In the genomic region with DNA sequence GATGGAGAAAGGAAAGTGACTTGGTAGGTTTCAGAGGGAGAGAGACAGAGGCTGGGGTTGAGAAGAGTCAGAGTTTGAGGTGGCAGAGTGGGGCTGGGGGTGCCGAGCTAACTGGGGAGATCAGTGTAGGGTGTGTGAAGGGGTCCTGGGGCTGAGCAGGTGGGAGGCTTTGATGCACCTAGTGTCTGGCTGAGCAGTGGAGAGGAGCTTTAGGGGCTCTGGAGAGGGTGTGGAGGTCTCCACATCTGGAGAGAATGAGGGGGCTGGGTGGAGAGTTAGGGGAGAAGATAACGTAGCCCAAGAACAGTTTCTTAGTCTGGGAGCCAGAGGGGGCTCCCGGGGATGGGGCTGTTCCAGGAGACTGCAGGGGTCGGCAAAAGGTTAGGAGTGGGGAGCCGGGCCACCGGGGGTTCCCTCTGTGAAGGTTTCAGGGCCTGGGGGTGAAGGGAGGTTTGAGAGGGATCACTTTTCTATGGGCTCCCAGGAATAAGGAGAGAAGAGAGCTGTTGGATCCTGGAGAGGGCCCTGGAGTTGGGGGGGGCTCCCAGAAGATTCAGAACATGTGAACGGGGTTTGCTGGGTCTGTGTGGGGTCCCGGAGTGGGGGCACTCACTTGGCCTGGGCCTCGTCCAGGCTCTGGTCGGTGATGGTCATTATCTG, we compare ENCODE assay signal across 1 cellular context.
TF ChIP-seq lines count a peak whose summit lies in the region.

No MANE protein-coding gene starts in this region.

TF ChIP-seq in HEK293, 187 proteins besides CTCF, POLR2A, EP300 and RAD21 (continued from another document):
- TF ChIP-seq, protein P1, sequence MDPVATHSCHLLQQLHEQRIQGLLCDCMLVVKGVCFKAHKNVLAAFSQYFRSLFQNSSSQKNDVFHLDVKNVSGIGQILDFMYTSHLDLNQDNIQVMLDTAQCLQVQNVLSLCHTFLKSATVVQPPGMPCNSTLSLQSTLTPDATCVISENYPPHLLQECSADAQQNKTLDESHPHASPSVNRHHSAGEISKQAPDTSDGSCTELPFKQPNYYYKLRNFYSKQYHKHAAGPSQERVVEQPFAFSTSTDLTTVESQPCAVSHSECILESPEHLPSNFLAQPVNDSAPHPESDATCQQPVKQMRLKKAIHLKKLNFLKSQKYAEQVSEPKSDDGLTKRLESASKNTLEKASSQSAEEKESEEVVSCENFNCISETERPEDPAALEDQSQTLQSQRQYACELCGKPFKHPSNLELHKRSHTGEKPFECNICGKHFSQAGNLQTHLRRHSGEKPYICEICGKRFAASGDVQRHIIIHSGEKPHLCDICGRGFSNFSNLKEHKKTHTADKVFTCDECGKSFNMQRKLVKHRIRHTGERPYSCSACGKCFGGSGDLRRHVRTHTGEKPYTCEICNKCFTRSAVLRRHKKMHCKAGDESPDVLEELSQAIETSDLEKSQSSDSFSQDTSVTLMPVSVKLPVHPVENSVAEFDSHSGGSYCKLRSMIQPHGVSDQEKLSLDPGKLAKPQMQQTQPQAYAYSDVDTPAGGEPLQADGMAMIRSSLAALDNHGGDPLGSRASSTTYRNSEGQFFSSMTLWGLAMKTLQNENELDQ (tag by site-specific recombination; IDR thresholded peaks at IDR 0.05; ENCODE audit: low read depth): no peak
TF ChIP-seq in HEK293: peak in this region for 7.
